In genomic region chr2:46716806-46717732, GRCh38 we compare ENCODE assay signal across 15 cellular contexts. TPM values are rescaled to one million over a fixed set of nuclear protein-coding genes. Genes with fewer than 3 reads are reported as not detected.
DNase-seq lines count a peak whose midpoint lies in the region; ATAC-seq and TF ChIP-seq lines count a peak whose summit lies in the region.
"Had no signal": no experiment of that assay in that cellular context is flagged by ENCODE, and none has a peak within 500 bp of the region (broad histone marks: within the 10 kb centered on the region; RNA-seq: fewer than 3 reads in every experiment).

No MANE protein-coding gene starts in this region.

- H3K4me1 Mint-ChIP-seq in WTC11 (peaks cover 53% of the 10 kb centered on the region), immature natural killer cell (peaks cover 18 to 49% of the 10 kb centered on the region in 2 donors)
- peaks cover 13% of the 10 kb centered on the region for H3K4me1 Mint-ChIP-seq in activated CD4-positive, alpha-beta T cell treated with anti-CD3 and anti-CD28 coated beads, Interleukin-2, amount 10 ng/mL, durations not matched to agents 7 days and 5 days

- peaks cover 0 to 56% (median 13%) of the 10 kb centered on the region in 4 donors for H3K4me1 ChIP-seq in tibial artery

- peak; percentile 50 for DNase-seq in DMS 273 (lab: John Stamatoyannopoulos, UW; ENCODE audit: unreplicated experiment)
- no peak for DNase-seq in DMS 273 treated with DMSO at 0.1 percent for 48 hours (lab: John Stamatoyannopoulos, UW)
- no peak for DNase-seq in WTC11 (ENCODE audit: low spot score)
- no peak for DNase-seq in left lobe of liver (ENCODE audit: low spot score)
- peak in 1 of 2 donors; percentile 19 for DNase-seq in tibial artery
- no peak for DNase-seq in activated CD4-positive, alpha-beta T cell treated with anti-CD3 and anti-CD28 coated beads, Interleukin-2, amount 10 ng/mL, durations not matched to agents 7 days and 5 days
- DNase-seq in immature natural killer cell: no peak
- DNase-seq: activated CD4-positive, alpha-beta T cell treated with anti-CD3 and anti-CD28 coated beads, Interleukin-2, amount 50 U/mL, for 48 hours; left lung; NCI-H1092 treated with DMSO at 0.1 percent for 48 hours; NCI-H526 treated with DMSO at 0.1 percent for 48 hours; stimulated activated CD4-positive, alpha-beta T cell treated with anti-CD3 and anti-CD28 coated beads, Interleukin-4, amount 100 ng/mL, for 1 hour had no signal

- no peak overlapping the region for H3K4me3 Mint-ChIP-seq in WTC11
- no peak overlapping the region for H3K4me3 Mint-ChIP-seq in activated CD4-positive, alpha-beta T cell treated with anti-CD3 and anti-CD28 coated beads, Interleukin-2, amount 10 ng/mL, durations not matched to agents 7 days and 5 days
- H3K4me3 Mint-ChIP-seq in immature natural killer cell: no peak overlapping the region

- POLR2A ChIA-PET in WTC11 (lab: Charles Lee): interaction anchor here (0.6 to 1.0 kb wide), 2 partner anchors 12 to 258 kb away, joined by 3 to 4 read pairs; no protein-coding TSS in a partner anchor
- POLR2A ChIA-PET in activated CD4-positive, alpha-beta T cell treated with anti-CD3 and anti-CD28 coated beads, Interleukin-2, amount 10 ng/mL, durations not matched to agents 7 days and 5 days (lab: Charles Lee): no interaction called here

- intact Hi-C loops in tibial artery (cut with DNase I; ENCODE audit: low total_unique reads): no loop called here

- peak overlapping the region in 1 of 2 donors; percentile 10 for H3K4me3 ChIP-seq in tibial artery
- H3K4me3 ChIP-seq: left lung had no signal

- CTCF ChIA-PET in WTC11 (lab: Charles Lee): interaction anchor here (0.8 to 1.9 kb wide), 4 partner anchors 9 to 141 kb away, joined by 3 to 7 read pairs (median 4); no protein-coding TSS in a partner anchor
- CTCF ChIA-PET in activated CD4-positive, alpha-beta T cell treated with anti-CD3 and anti-CD28 coated beads, Interleukin-2, amount 10 ng/mL, durations not matched to agents 7 days and 5 days (lab: Charles Lee): interaction anchor here (1.1 kb wide), 1 partner anchor 12 kb away, joined by 3 read pairs; no protein-coding TSS in a partner anchor

- peak overlapping the region; percentile 11 to 42 for H3K27ac ChIP-seq in tibial artery
- H3K27ac ChIP-seq: 22Rv1, neutrophil had no signal

- H3K36me3 Mint-ChIP-seq in WTC11 (peaks cover 16% of the 10 kb centered on the region), immature natural killer cell (peaks cover 18 to 28% (median 18%) of the 10 kb centered on the region in 3 donors)
- H3K36me3 Mint-ChIP-seq in activated CD4-positive, alpha-beta T cell treated with anti-CD3 and anti-CD28 coated beads, Interleukin-2, amount 10 ng/mL, durations not matched to agents 7 days and 5 days (ENCODE audit: low read depth): peaks cover 20% of the 10 kb centered on the region

- ATAC-seq in WTC11 (no peak), left lobe of liver (peak; percentile 95), HG02610 (IDR thresholded peaks at IDR 0.05; ENCODE audit: unreplicated experiment) (no peak)
- ATAC-seq: left lung had no signal

- no peaks in the 10 kb centered on the region for H3K36me3 ChIP-seq in tibial artery
- H3K36me3 ChIP-seq: left lung, neutrophil had no signal

- H3K9me3 ChIP-seq in tibial artery: peaks cover 0 to 10% (median 0%) of the 10 kb centered on the region in 3 donors

- H3K27ac Mint-ChIP-seq in WTC11: peak overlapping the region; percentile 81
- H3K27ac Mint-ChIP-seq in activated CD4-positive, alpha-beta T cell treated with anti-CD3 and anti-CD28 coated beads, Interleukin-2, amount 10 ng/mL, durations not matched to agents 7 days and 5 days: no peak overlapping the region
- H3K27ac Mint-ChIP-seq in immature natural killer cell: no peak overlapping the region

- H3K27me3 ChIP-seq in tibial artery: no peaks in the 10 kb centered on the region
- H3K27me3 ChIP-seq: left lung, neutrophil had no signal

- H3K9me3 Mint-ChIP-seq in WTC11 (peaks cover 13% of the 10 kb centered on the region), immature natural killer cell (peaks cover 4 to 21% (median 12%) of the 10 kb centered on the region in 6 donors)
- H3K9me3 Mint-ChIP-seq in activated CD4-positive, alpha-beta T cell treated with anti-CD3 and anti-CD28 coated beads, Interleukin-2, amount 10 ng/mL, durations not matched to agents 7 days and 5 days: peaks cover 28% of the 10 kb centered on the region

- no peak for TF ChIP-seq CTCF in WTC11 (IDR thresholded peaks at IDR 0.05)
- no peak for TF ChIP-seq CTCF in tibial artery (IDR thresholded peaks at IDR 0.05)

- H3K27me3 Mint-ChIP-seq in WTC11 (ENCODE audit: low read depth) (no peaks in the 10 kb centered on the region), immature natural killer cell (ENCODE audit: low read depth in 3 of 3) (peaks cover 0 to 2% (median 0%) of the 10 kb centered on the region in 3 donors)
- peaks cover 2% of the 10 kb centered on the region for H3K27me3 Mint-ChIP-seq in activated CD4-positive, alpha-beta T cell treated with anti-CD3 and anti-CD28 coated beads, Interleukin-2, amount 10 ng/mL, durations not matched to agents 7 days and 5 days

TF ChIP-seq in WTC11, 78 proteins besides CTCF, POLR2A, EP300 and RAD21:
- TF ChIP-seq FOXJ3 (CRISPR knock-in tag; IDR thresholded peaks at IDR 0.05; ENCODE audit: borderline replicate concordance) (no peak), ZNF317 (CRISPR knock-in tag; IDR thresholded peaks at IDR 0.05; ENCODE audit: borderline replicate concordance, low read depth) (no peak), PRRX2 (CRISPR knock-in tag; IDR thresholded peaks at IDR 0.05) (no peak), MXD4 (CRISPR knock-in tag; IDR thresholded peaks at IDR 0.05; ENCODE audit: borderline replicate concordance) (no peak)

RNA-seq across cellular contexts. Expression of gene SOCS5, which starts 18.0 kb away (rescaled TPM):
- 12.1 to 13.5 TPM (median 13.1 TPM) in 3 replicates for total RNA-seq in WTC11 (2021)
- total RNA-seq in left lobe of liver: 5.5 TPM
- total RNA-seq in activated CD4-positive, alpha-beta T cell treated with anti-CD3 and anti-CD28 coated beads, Interleukin-2, amount 10 ng/mL, durations not matched to agents 7 days and 5 days: 1 to 10 TPM; 6.5 to 6.9 TPM
- polyA plus RNA-seq in immature natural killer cell: 1 to 10 TPM; 3.9 to 6.4 (median 5.4) TPM
